ENCODE assay signal across 8 cellular contexts in the genomic region with DNA sequence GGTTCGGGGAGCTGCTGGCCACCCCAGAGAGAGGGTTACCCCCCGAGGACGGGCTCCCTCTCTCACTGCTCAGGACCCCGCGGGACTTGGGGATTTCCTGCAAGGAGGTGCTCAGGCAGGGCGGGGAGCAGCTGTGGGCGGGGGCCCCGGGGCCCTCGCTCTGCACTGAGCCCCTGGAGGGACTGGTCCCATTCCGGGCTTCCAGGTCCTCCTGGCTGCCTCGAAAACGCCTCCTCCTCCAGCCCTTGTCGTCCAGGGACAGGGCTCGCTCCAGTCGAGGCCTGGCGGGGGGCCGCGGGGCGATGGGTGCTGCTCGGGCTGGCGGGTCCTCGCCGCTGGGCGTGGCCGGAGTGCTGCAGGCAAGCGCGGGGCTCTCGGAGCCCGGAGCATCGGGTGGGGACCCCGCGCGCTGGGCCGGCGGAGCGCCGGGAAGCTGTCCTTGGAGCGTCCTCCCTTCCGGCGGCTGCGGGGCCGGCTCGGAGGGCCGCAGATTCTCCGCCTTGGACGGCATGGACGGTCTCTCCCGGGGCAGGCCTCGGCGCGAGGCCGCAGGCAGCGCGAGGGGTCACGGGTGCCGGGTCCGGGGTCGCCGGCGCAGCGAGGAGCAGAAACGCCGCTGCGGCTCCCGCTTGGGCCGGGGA. TPM values are rescaled to one million over a fixed set of nuclear protein-coding genes. Genes with fewer than 3 reads are reported as not detected.
DNase-seq lines count a peak whose midpoint lies in the region; ATAC-seq and TF ChIP-seq lines count a peak whose summit lies in the region.

No MANE protein-coding gene starts in this region.

- TF ChIP-seq CTCF in SK-N-SH (IDR thresholded peaks at IDR 0.05) = no peak

- H3K4me2 ChIP-seq in SK-N-SH = peak overlapping the region; percentile 95

- peak overlapping the region; percentile 47 to 68; a peak in 3 of 4 replicates for H3K27ac ChIP-seq in SK-N-SH (ENCODE audit: low read depth in 2 of 2, low read length in 1 of 2)
- H3K27ac ChIP-seq in iPS DF 6.9 (ENCODE audit: low read length) = no peak overlapping the region

- peaks cover 22% of the 10 kb centered on the region for H3K4me1 Mint-ChIP-seq in activated naive CD8-positive, alpha-beta T cell treated with anti-CD3 and anti-CD28 coated beads, Interleukin-2, amount 50 U/mL, for 24 hours

- peaks cover 16% of the 10 kb centered on the region for H3K36me3 Mint-ChIP-seq in activated naive CD8-positive, alpha-beta T cell treated with anti-CD3 and anti-CD28 coated beads, Interleukin-2, amount 50 U/mL, for 24 hours (ENCODE audit: low read depth)

- H2AFZ ChIP-seq in SK-N-SH (ENCODE audit: low read depth) = 0 out of 2 replicates have a peak overlapping the region, but pooled peaks have one; percentile 35

- H3K9me3 Mint-ChIP-seq in activated naive CD8-positive, alpha-beta T cell treated with anti-CD3 and anti-CD28 coated beads, Interleukin-2, amount 50 U/mL, for 24 hours = no peaks in the 10 kb centered on the region

- in situ Hi-C loops in G401 (cut with HindIII; ENCODE audit: low sequenced_read_pairs) = no loop called here

- DNase-seq in NOMO-1 treated with DMSO at 0.1 percent for 48 hours (lab: John Stamatoyannopoulos, UW; ENCODE audit: unreplicated experiment) = peak; percentile 14
- DNase-seq in NOMO-1 treated with dmso at 0.1 percent for 144 hours (lab: John Stamatoyannopoulos, UW; ENCODE audit: unreplicated experiment) = no peak
- peak; percentile 82 for DNase-seq in SK-N-SH
- DNase-seq in activated naive CD8-positive, alpha-beta T cell treated with anti-CD3 and anti-CD28 coated beads, Interleukin-2, amount 50 U/mL, for 24 hours = peak; percentile 63
- no peak for DNase-seq in iPS DF 6.9 (ENCODE audit: low read depth, low spot score)
- DNase-seq in stimulated activated CD4-positive, alpha-beta T cell treated with anti-CD3 and anti-CD28 coated beads, Interleukin-12 subunit alpha, Interleukin-12 subunit beta, amount 100 ng/mL, for 24 hours (ENCODE audit: low read depth in 2 of 2) = peak; percentile 49 to 57
- DNase-seq in G401 (ENCODE audit: low spot score) = no peak

- H3K27me3 ChIP-seq in SK-N-SH (ENCODE audit: insufficient read depth) (no peaks in the 10 kb centered on the region), iPS DF 6.9 (ENCODE audit: control insufficient read depth, insufficient read depth, low read length) (no peaks in the 10 kb centered on the region)

- H3K79me2 ChIP-seq in SK-N-SH (ENCODE audit: insufficient read depth) = peaks cover 54% of the 10 kb centered on the region

- ATAC-seq in HG02981 (IDR thresholded peaks at IDR 0.05; ENCODE audit: unreplicated experiment) = peak; percentile 40
- ATAC-seq in activated naive CD8-positive, alpha-beta T cell treated with anti-CD3 and anti-CD28 coated beads, Interleukin-2, amount 50 U/mL, for 24 hours = peak; percentile 77

- CTCF ChIA-PET in SK-N-SH (lab: Yijun Ruan, JAX) = interaction anchor here (0.8 to 1.9 kb wide), 5 partner anchors 9 to 505 kb away, joined by 3 to 7 read pairs (median 4); no protein-coding TSS in a partner anchor

- peaks cover 0 to 21% of the 10 kb centered on the region in 2 experiments; a peak in 1 of 4 replicates for H3K4me1 ChIP-seq in SK-N-SH (ENCODE audit: control insufficient read depth in 1 of 2, insufficient read depth in 2 of 2, low read depth in 1 of 2, low read length in 1 of 2)
- 0 out of 2 replicates have a peak, but pooled peaks cover 4% of the 10 kb centered on the region for H3K4me1 ChIP-seq in iPS DF 6.9 (ENCODE audit: control insufficient read depth, insufficient read depth, low read length)

- H3K4me3 ChIP-seq in SK-N-SH (ENCODE audit: low read depth in 2 of 2, low read length in 1 of 2) = peak overlapping the region; percentile 81 to 83
- H3K4me3 ChIP-seq in iPS DF 6.9 (ENCODE audit: low read length) = peak overlapping the region; percentile 94

- H3K4me3 Mint-ChIP-seq in activated naive CD8-positive, alpha-beta T cell treated with anti-CD3 and anti-CD28 coated beads, Interleukin-2, amount 50 U/mL, for 24 hours = peak overlapping the region; percentile 81

- no peaks in the 10 kb centered on the region for H3K9me2 ChIP-seq in SK-N-SH

- H3K9ac ChIP-seq in SK-N-SH = peak overlapping the region; percentile 85

- H3F3A ChIP-seq in SK-N-SH (replicated peaks; ENCODE audit: insufficient read depth) = peaks cover 27% of the 10 kb centered on the region

- POLR2A ChIA-PET in SK-N-SH (lab: Yijun Ruan, JAX) = interaction anchor here (0.7 kb wide), 1 partner anchor 206 kb away, joined by 4 read pairs; no protein-coding TSS in a partner anchor

- no peaks in the 10 kb centered on the region for H3K9me3 ChIP-seq in SK-N-SH
- H3K9me3 ChIP-seq in iPS DF 6.9 (ENCODE audit: control insufficient read depth, insufficient read depth, low read length) = no peaks in the 10 kb centered on the region

- H4K20me1 ChIP-seq in SK-N-SH (ENCODE audit: insufficient read depth) = peaks cover 66% of the 10 kb centered on the region

- TF ChIP-seq EP300 in SK-N-SH (IDR thresholded peaks at IDR 0.05; ENCODE audit: borderline replicate concordance in 1 of 2, low read depth in 1 of 2, low read length in 1 of 2) = no peak

- peaks cover 6 to 39% of the 10 kb centered on the region in 2 experiments for H3K36me3 ChIP-seq in SK-N-SH (replicated peaks in 1 of 2; ENCODE audit: control insufficient read depth in 1 of 2, insufficient read depth in 2 of 2, low read length in 1 of 2)
- H3K36me3 ChIP-seq in iPS DF 6.9 (ENCODE audit: control insufficient read depth, insufficient read depth, low read length) = peaks cover 23% of the 10 kb centered on the region

- TF ChIP-seq RAD21 in SK-N-SH (IDR thresholded peaks at IDR 0.05; ENCODE audit: low read length) = no peak

- H3K27ac Mint-ChIP-seq in activated naive CD8-positive, alpha-beta T cell treated with anti-CD3 and anti-CD28 coated beads, Interleukin-2, amount 50 U/mL, for 24 hours = no peak overlapping the region

- no peaks in the 10 kb centered on the region for H3K27me3 Mint-ChIP-seq in activated naive CD8-positive, alpha-beta T cell treated with anti-CD3 and anti-CD28 coated beads, Interleukin-2, amount 50 U/mL, for 24 hours

- WGBS in SK-N-SH (ENCODE audit: low lambda C conversion rate) = 0% methylated on average over 9 of the region's 66 CpGs
- no CpG with 5 or more reads among the region's 66 CpGs for WGBS in iPS DF 6.9 (ENCODE audit: insufficient coverage, insufficient read length)

TF ChIP-seq in SK-N-SH, 30 proteins besides CTCF, POLR2A, EP300 and RAD21 (continues in another document):
- TF ChIP-seq, protein P1, sequence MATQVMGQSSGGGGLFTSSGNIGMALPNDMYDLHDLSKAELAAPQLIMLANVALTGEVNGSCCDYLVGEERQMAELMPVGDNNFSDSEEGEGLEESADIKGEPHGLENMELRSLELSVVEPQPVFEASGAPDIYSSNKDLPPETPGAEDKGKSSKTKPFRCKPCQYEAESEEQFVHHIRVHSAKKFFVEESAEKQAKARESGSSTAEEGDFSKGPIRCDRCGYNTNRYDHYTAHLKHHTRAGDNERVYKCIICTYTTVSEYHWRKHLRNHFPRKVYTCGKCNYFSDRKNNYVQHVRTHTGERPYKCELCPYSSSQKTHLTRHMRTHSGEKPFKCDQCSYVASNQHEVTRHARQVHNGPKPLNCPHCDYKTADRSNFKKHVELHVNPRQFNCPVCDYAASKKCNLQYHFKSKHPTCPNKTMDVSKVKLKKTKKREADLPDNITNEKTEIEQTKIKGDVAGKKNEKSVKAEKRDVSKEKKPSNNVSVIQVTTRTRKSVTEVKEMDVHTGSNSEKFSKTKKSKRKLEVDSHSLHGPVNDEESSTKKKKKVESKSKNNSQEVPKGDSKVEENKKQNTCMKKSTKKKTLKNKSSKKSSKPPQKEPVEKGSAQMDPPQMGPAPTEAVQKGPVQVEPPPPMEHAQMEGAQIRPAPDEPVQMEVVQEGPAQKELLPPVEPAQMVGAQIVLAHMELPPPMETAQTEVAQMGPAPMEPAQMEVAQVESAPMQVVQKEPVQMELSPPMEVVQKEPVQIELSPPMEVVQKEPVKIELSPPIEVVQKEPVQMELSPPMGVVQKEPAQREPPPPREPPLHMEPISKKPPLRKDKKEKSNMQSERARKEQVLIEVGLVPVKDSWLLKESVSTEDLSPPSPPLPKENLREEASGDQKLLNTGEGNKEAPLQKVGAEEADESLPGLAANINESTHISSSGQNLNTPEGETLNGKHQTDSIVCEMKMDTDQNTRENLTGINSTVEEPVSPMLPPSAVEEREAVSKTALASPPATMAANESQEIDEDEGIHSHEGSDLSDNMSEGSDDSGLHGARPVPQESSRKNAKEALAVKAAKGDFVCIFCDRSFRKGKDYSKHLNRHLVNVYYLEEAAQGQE (IDR thresholded peaks at IDR 0.05; ENCODE audit: low read depth, low read length) = no peak

RNA-seq across cellular contexts. Expression of a gene that starts 0.6 kb away (rescaled TPM):
- polyA plus RNA-seq in SK-N-SH (2012; rRNA removed) = 10.5 and 12.8 TPM in 2 replicates
- polyA plus RNA-seq in SK-N-SH (2012; cell fraction: cytosol; rRNA removed) = 5.2 and 7.4 TPM in 2 replicates
- polyA plus RNA-seq in SK-N-SH (2012; cell fraction: nucleus; rRNA removed) = 47.7 and 56.9 TPM in 2 replicates
- total RNA-seq in G401 (2014; rRNA removed; shearing (Covaris generic)) = 6.1 and 11.8 TPM in 2 replicates

RNA-seq across cellular contexts. Expression of a gene that starts 28.6 kb away (rescaled TPM):
- polyA plus RNA-seq in SK-N-SH (2012; rRNA removed) = 125 and 134 TPM in 2 replicates
- polyA plus RNA-seq in SK-N-SH (2012; cell fraction: cytosol; rRNA removed) = 89.7 and 105 TPM in 2 replicates
- 261 and 287 TPM in 2 replicates for polyA plus RNA-seq in SK-N-SH (2012; cell fraction: nucleus; rRNA removed)
- total RNA-seq in G401 (2014; rRNA removed; shearing (Covaris generic)) = 129 and 146 TPM in 2 replicates

RNA-seq across cellular contexts. Expression of a gene that starts 28.6 kb away (rescaled TPM):
- 71.3 and 75.0 TPM in 2 replicates for polyA plus RNA-seq in SK-N-SH (2012; rRNA removed)
- polyA plus RNA-seq in SK-N-SH (2012; cell fraction: cytosol; rRNA removed) = 50.1 and 53.1 TPM in 2 replicates
- polyA plus RNA-seq in SK-N-SH (2012; cell fraction: nucleus; rRNA removed) = 216 and 221 TPM in 2 replicates
- total RNA-seq in G401 (2014; rRNA removed; shearing (Covaris generic)) = 85.0 and 97.9 TPM in 2 replicates

RNA-seq across cellular contexts. Expression of a gene that starts 39.1 kb away (rescaled TPM):
- 7.7 and 9.2 TPM in 2 replicates for polyA plus RNA-seq in SK-N-SH (2012; rRNA removed)
- polyA plus RNA-seq in SK-N-SH (2012; cell fraction: cytosol; rRNA removed) = 3.5 and 4.8 TPM in 2 replicates
- 46.5 and 53.2 TPM in 2 replicates for polyA plus RNA-seq in SK-N-SH (2012; cell fraction: nucleus; rRNA removed)
- total RNA-seq in G401 (2014; rRNA removed; shearing (Covaris generic)) = 12.4 and 17.2 TPM in 2 replicates

RNA-seq across cellular contexts. Expression of a gene that starts 43.8 kb away (rescaled TPM):
- 14.8 and 25.9 TPM in 2 replicates for polyA plus RNA-seq in SK-N-SH (2012; rRNA removed)
- polyA plus RNA-seq in SK-N-SH (2012; cell fraction: cytosol; rRNA removed) = 17.4 and 19.1 TPM in 2 replicates
- polyA plus RNA-seq in SK-N-SH (2012; cell fraction: nucleus; rRNA removed) = 87.5 and 96.8 TPM in 2 replicates
- 4.1 and 7.2 TPM in 2 replicates for total RNA-seq in G401 (2014; rRNA removed; shearing (Covaris generic))

Comparison
In these comparisons a context has a peak if more than half of its experiments do, and no peak if none do; other contexts are left out.
1. DNase-seq: peak in NOMO-1 treated with DMSO at 0.1 percent for 48 hours (single experiment), SK-N-SH (single experiment), activated naive CD8-positive, alpha-beta T cell treated with anti-CD3 and anti-CD28 coated beads, Interleukin-2, amount 50 U/mL, for 24 hours (single experiment) and stimulated activated CD4-positive, alpha-beta T cell treated with anti-CD3 and anti-CD28 coated beads, Interleukin-12 subunit alpha, Interleukin-12 subunit beta, amount 100 ng/mL, for 24 hours (2 of 2); none in NOMO-1 treated with dmso at 0.1 percent for 144 hours (single experiment), iPS DF 6.9 (single experiment) and G401 (single experiment).